9 cellular contexts compared by ENCODE assay signal in genomic region chr1:66371233-66372005, GRCh38.
A peak's percentile ranks its signal among the peaks of the same experiment; 100 is the strongest.
DNase-seq lines count a peak whose midpoint lies in the region; FAIRE-seq and TF ChIP-seq lines count a peak whose summit lies in the region.
"Had no signal": no experiment of that assay in that cellular context is flagged by ENCODE, and none has a peak within 500 bp of the region (broad histone marks: within the 10 kb centered on the region; RNA-seq: fewer than 3 reads in every experiment).

No MANE protein-coding gene starts in this region.

- no peak for FAIRE-seq in small intestine (lab: Jason Lieb, UNC)

- no peaks in the 10 kb centered on the region for H3K9me3 Mint-ChIP-seq in activated CD4-positive, alpha-beta T cell treated with anti-CD3 and anti-CD28 coated beads, Interleukin-2, amount 10 ng/mL, durations not matched to agents 7 days and 5 days
- no peaks in the 10 kb centered on the region for H3K9me3 Mint-ChIP-seq in IgD-negative memory B cell

- H3K4me3 ChIP-seq in epithelial cell of proximal tubule (ENCODE audit: low read depth, low read length) (no peak overlapping the region), small intestine (ENCODE audit: low read depth in 1 of 2, low read length in 2 of 2) (no peak overlapping the region)

- H3K36me3 Mint-ChIP-seq in activated CD4-positive, alpha-beta T cell treated with anti-CD3 and anti-CD28 coated beads, Interleukin-2, amount 10 ng/mL, durations not matched to agents 7 days and 5 days (ENCODE audit: low read depth), result peaks cover 78% of the 10 kb centered on the region
- peaks cover 19% of the 10 kb centered on the region for H3K36me3 Mint-ChIP-seq in IgD-negative memory B cell

- WGBS in small intestine, 3 donors, result 56 to 75% (median 69%) methylated on average over 7 of the region's 7 CpGs

- H3K27ac Mint-ChIP-seq in activated CD4-positive, alpha-beta T cell treated with anti-CD3 and anti-CD28 coated beads, Interleukin-2, amount 10 ng/mL, durations not matched to agents 7 days and 5 days, result peak overlapping the region; percentile 88
- peak overlapping the region; percentile 84 to 95 (median 94) for H3K27ac Mint-ChIP-seq in IgD-negative memory B cell

- in situ Hi-C loops in KBM-7 (cut with MboI; ENCODE audit: low pct_unique_long_range_greater_than_20kb, low sequenced_read_pairs), result no loop called here

- H3K9me3 ChIP-seq in small intestine (ENCODE audit: control insufficient read depth, low read depth), result no peaks in the 10 kb centered on the region

- CTCF ChIA-PET in activated CD4-positive, alpha-beta T cell treated with anti-CD3 and anti-CD28 coated beads, Interleukin-2, amount 10 ng/mL, durations not matched to agents 7 days and 5 days (lab: Charles Lee), result interaction anchor here (0.7 to 4.8 kb wide), 11 partner anchors 8 to 96 kb away, joined by 3 to 14 read pairs (median 4); no protein-coding TSS in a partner anchor

- peak overlapping the region; percentile 8 to 20 for H3K27ac ChIP-seq in small intestine (ENCODE audit: low read depth in 1 of 2, low read length in 1 of 2)
- H3K27ac ChIP-seq: C4-2B had no signal

- TF ChIP-seq CTCF in epithelial cell of proximal tubule (conservative IDR thresholded peaks at IDR 0.05; ENCODE audit: low read depth, low read length), result no peak

- no peaks in the 10 kb centered on the region for H3K36me3 ChIP-seq in small intestine (ENCODE audit: control insufficient read depth in 2 of 2, insufficient read depth in 2 of 2, low read length in 2 of 2)

- no peaks in the 10 kb centered on the region for H3K27me3 ChIP-seq in small intestine (ENCODE audit: control insufficient read depth in 2 of 2, insufficient read depth in 2 of 2, low read length in 2 of 2)

- H3K4me3 Mint-ChIP-seq in activated CD4-positive, alpha-beta T cell treated with anti-CD3 and anti-CD28 coated beads, Interleukin-2, amount 10 ng/mL, durations not matched to agents 7 days and 5 days, result no peak overlapping the region
- H3K4me3 Mint-ChIP-seq in IgD-negative memory B cell, result peak overlapping the region; percentile 14 to 93 (median 25)

- no peaks in the 10 kb centered on the region for H3K27me3 Mint-ChIP-seq in activated CD4-positive, alpha-beta T cell treated with anti-CD3 and anti-CD28 coated beads, Interleukin-2, amount 10 ng/mL, durations not matched to agents 7 days and 5 days
- no peaks in the 10 kb centered on the region for H3K27me3 Mint-ChIP-seq in IgD-negative memory B cell

- peaks cover 78% of the 10 kb centered on the region for H3K4me1 Mint-ChIP-seq in activated CD4-positive, alpha-beta T cell treated with anti-CD3 and anti-CD28 coated beads, Interleukin-2, amount 10 ng/mL, durations not matched to agents 7 days and 5 days
- H3K4me1 Mint-ChIP-seq in IgD-negative memory B cell, result peaks cover 63 to 80% (median 71%) of the 10 kb centered on the region in 3 donors

- H3K4me1 ChIP-seq in small intestine (ENCODE audit: control insufficient read depth in 2 of 2, insufficient read depth in 1 of 2, low read depth in 1 of 2, low read length in 1 of 2), result peaks cover 0 to 12% of the 10 kb centered on the region in 2 donors

- DNase-seq in activated CD4-positive, alpha-beta T cell treated with anti-CD3 and anti-CD28 coated beads, Interleukin-2, amount 10 ng/mL, durations not matched to agents 7 days and 5 days, result peak; percentile 19
- no peak for DNase-seq in activated CD4-positive, alpha-beta T cell treated with anti-CD3 and anti-CD28 coated beads for 1 hour
- DNase-seq in epithelial cell of proximal tubule (ENCODE audit: low read depth) (peak; percentile 35), small intestine (no peak), NCI-H345 treated with DMSO at 0.1 percent for 48 hours (lab: John Stamatoyannopoulos, UW; ENCODE audit: unreplicated experiment) (no peak), KBM-7 (no peak), DMS114 treated with DMSO at 0.1 percent for 48 hours (lab: John Stamatoyannopoulos, UW; ENCODE audit: unreplicated experiment) (no peak)

- POLR2A ChIA-PET in activated CD4-positive, alpha-beta T cell treated with anti-CD3 and anti-CD28 coated beads, Interleukin-2, amount 10 ng/mL, durations not matched to agents 7 days and 5 days (lab: Charles Lee), result no interaction called here

Comparison
In these comparisons a context has a peak if more than half of its experiments do, and no peak if none do; other contexts are left out.
1. DNase-seq: peak in activated CD4-positive, alpha-beta T cell treated with anti-CD3 and anti-CD28 coated beads, Interleukin-2, amount 10 ng/mL, durations not matched to agents 7 days and 5 days (single experiment) and epithelial cell of proximal tubule (single experiment); none in activated CD4-positive, alpha-beta T cell treated with anti-CD3 and anti-CD28 coated beads for 1 hour (single experiment), small intestine (single experiment), NCI-H345 treated with DMSO at 0.1 percent for 48 hours (single experiment), KBM-7 (single experiment) and DMS114 treated with DMSO at 0.1 percent for 48 hours (single experiment).